8 cellular contexts compared by ENCODE assay signal in the genomic region with DNA sequence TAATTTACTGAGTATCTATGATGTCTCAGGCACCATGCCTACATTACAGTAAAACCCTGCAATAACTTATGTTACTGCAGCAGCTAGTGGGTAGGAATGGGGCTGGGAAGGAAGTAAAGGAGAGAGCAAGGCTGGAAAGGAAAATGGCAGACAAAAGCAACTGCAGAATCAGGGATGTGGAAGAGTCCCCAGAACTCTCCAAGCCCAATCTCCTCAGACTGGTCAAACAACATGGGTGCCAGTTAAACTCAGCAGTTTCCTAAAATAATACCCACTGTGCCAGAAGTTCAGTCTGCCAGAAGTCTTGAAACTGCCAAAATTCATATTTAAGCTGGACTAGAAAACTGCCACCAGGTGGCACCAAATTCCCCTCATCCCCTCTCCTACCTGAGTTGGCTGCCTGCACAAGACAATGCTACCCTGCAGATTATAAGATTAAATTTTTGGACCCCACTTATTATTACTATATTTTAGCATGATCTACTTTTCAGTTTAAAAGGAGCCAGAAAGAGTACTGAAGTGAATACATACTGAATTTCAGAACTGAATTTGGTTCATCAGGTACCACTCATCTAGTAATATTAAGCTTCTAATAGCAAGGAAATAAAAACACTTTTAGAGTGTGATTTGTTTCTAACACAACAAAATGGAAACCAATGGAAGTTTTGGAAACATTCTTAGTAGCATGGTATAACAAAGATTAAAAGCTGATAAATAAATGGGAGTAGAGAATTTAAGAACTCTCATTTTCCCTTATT.
DNase-seq lines count a peak whose midpoint lies in the region; ATAC-seq and TF ChIP-seq lines count a peak whose summit lies in the region.

No MANE protein-coding gene starts in this region.

- TF ChIP-seq CTCF in WTC11 (IDR thresholded peaks at IDR 0.05) (peak; percentile 59), cardiac fibroblast (IDR thresholded peaks at IDR 0.05; ENCODE audit: low read depth, low read length) (peak; percentile 74)

- no peak overlapping the region for H3K4me3 Mint-ChIP-seq in WTC11

- no peaks in the 10 kb centered on the region for H3K9me3 Mint-ChIP-seq in WTC11

- CTCF ChIA-PET in WTC11 (lab: Charles Lee) = interaction anchor here (0.6 to 1.8 kb wide), 17 partner anchors 12 to 973 kb away, joined by 3 to 18 read pairs (median 5); a partner anchor contains a TSS

- peaks cover 56% of the 10 kb centered on the region for H3K36me3 Mint-ChIP-seq in WTC11

- H3K4me3 ChIP-seq in cardiac fibroblast (replicated peaks in 1 of 2; ENCODE audit: low read depth in 2 of 2, low read length in 2 of 2) = no peak overlapping the region

- ATAC-seq in GM21786 (IDR thresholded peaks at IDR 0.05; ENCODE audit: unreplicated experiment) (peak; percentile 66), WTC11 (peak; percentile 67; the same call in 1 of the 2 replicates), GM19023 (IDR thresholded peaks at IDR 0.05; ENCODE audit: unreplicated experiment) (no peak)

- peak; percentile 60 for DNase-seq in DMS53 (lab: John Stamatoyannopoulos, UW)
- DNase-seq in NCI-H1930 (lab: John Stamatoyannopoulos, UW) = peak; percentile 18 to 45
- DNase-seq in WTC11 (ENCODE audit: low spot score) = peak; percentile 57
- peak; percentile 74 to 76 for DNase-seq in cardiac fibroblast (ENCODE audit: low read depth in 2 of 2)
- DNase-seq in kidney glomerular epithelial cell (lab: John Stamatoyannopoulos, UW) = peak; percentile 25
- DNase-seq in stimulated activated CD4-positive, alpha-beta T cell treated with anti-CD3 and anti-CD28 coated beads, Interleukin-4, amount 100 ng/mL, for 24 hours = peak; percentile 76

- POLR2A ChIA-PET in WTC11 (lab: Charles Lee) = no interaction called here

- H3K4me1 Mint-ChIP-seq in WTC11 = peaks cover 6% of the 10 kb centered on the region

- no peak overlapping the region for H3K27ac Mint-ChIP-seq in WTC11

- no peaks in the 10 kb centered on the region for H3K27me3 Mint-ChIP-seq in WTC11 (ENCODE audit: low read depth)

TF ChIP-seq in WTC11, 78 proteins besides CTCF, POLR2A, EP300 and RAD21:
- no peak for TF ChIP-seq NFATC4 (CRISPR knock-in tag; IDR thresholded peaks at IDR 0.05)
- TF ChIP-seq, protein P1, sequence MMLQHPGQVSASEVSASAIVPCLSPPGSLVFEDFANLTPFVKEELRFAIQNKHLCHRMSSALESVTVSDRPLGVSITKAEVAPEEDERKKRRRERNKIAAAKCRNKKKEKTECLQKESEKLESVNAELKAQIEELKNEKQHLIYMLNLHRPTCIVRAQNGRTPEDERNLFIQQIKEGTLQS (CRISPR knock-in tag; conservative IDR thresholded peaks at IDR 0.05) = no peak
- no peak for TF ChIP-seq ZNF121 (CRISPR knock-in tag; IDR thresholded peaks at IDR 0.05)
- no peak for TF ChIP-seq JAZF1 (CRISPR knock-in tag; IDR thresholded peaks at IDR 0.05)
- TF ChIP-seq, protein P2, sequence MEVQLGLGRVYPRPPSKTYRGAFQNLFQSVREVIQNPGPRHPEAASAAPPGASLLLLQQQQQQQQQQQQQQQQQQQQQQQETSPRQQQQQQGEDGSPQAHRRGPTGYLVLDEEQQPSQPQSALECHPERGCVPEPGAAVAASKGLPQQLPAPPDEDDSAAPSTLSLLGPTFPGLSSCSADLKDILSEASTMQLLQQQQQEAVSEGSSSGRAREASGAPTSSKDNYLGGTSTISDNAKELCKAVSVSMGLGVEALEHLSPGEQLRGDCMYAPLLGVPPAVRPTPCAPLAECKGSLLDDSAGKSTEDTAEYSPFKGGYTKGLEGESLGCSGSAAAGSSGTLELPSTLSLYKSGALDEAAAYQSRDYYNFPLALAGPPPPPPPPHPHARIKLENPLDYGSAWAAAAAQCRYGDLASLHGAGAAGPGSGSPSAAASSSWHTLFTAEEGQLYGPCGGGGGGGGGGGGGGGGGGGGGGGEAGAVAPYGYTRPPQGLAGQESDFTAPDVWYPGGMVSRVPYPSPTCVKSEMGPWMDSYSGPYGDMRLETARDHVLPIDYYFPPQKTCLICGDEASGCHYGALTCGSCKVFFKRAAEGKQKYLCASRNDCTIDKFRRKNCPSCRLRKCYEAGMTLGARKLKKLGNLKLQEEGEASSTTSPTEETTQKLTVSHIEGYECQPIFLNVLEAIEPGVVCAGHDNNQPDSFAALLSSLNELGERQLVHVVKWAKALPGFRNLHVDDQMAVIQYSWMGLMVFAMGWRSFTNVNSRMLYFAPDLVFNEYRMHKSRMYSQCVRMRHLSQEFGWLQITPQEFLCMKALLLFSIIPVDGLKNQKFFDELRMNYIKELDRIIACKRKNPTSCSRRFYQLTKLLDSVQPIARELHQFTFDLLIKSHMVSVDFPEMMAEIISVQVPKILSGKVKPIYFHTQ (CRISPR knock-in tag; IDR thresholded peaks at IDR 0.05) = no peak
- TF ChIP-seq SOX15 (CRISPR knock-in tag; IDR thresholded peaks at IDR 0.05) = no peak
- no peak for TF ChIP-seq FOXJ3 (CRISPR knock-in tag; IDR thresholded peaks at IDR 0.05; ENCODE audit: borderline replicate concordance)
- TF ChIP-seq, protein P3, sequence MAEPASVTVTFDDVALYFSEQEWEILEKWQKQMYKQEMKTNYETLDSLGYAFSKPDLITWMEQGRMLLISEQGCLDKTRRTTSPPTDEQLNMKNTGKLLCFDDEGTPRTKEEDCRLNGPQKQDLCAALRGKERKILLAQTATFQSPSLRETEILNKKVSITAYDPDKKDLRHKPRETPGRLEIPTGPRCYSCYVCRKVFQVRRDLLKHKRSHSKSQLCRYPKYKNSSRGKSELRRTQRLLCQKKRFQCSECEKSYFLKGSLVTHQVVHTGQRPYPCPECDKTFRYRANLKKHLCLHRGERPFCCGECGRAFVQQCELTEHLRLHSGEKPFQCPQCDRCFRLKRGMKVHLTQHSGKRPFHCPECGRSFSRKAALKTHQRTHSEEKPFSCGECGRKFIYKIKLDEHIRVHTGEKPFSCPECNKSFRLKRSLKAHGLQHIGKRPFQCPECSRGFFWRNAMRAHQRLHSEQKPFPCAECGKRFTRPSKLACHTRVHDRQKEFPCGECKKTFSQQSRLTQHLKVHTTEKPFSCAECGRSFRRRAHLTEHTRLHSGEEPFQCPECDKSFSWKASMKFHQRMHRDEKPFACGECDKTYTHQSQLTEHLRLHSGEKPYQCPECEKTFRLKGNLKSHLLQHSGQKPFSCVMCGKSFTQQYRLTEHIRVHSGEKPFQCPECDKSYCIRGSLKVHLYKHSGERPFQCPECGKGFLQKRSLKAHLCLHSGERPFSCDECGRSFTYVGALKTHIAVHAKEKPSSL (CRISPR knock-in tag; conservative IDR thresholded peaks at IDR 0.05) = no peak
- no peak for TF ChIP-seq NR1H2 (CRISPR knock-in tag; IDR thresholded peaks at IDR 0.05)
- TF ChIP-seq NFE2L1 (CRISPR knock-in tag; IDR thresholded peaks at IDR 0.05) = no peak
TF ChIP-seq in WTC11: peak in this region for 0.

Comparison
In these comparisons a context has a peak if more than half of its experiments do, and no peak if none do; other contexts are left out.
1. DNase-seq: peak in every context shown above with its lines; median percentile 76 in stimulated activated CD4-positive, alpha-beta T cell treated with anti-CD3 and anti-CD28 coated beads, Interleukin-4, amount 100 ng/mL, for 24 hours; 75 in cardiac fibroblast; 60 in DMS53; 57 in WTC11; 32 in NCI-H1930; 25 in kidney glomerular epithelial cell.